In the genomic region with DNA sequence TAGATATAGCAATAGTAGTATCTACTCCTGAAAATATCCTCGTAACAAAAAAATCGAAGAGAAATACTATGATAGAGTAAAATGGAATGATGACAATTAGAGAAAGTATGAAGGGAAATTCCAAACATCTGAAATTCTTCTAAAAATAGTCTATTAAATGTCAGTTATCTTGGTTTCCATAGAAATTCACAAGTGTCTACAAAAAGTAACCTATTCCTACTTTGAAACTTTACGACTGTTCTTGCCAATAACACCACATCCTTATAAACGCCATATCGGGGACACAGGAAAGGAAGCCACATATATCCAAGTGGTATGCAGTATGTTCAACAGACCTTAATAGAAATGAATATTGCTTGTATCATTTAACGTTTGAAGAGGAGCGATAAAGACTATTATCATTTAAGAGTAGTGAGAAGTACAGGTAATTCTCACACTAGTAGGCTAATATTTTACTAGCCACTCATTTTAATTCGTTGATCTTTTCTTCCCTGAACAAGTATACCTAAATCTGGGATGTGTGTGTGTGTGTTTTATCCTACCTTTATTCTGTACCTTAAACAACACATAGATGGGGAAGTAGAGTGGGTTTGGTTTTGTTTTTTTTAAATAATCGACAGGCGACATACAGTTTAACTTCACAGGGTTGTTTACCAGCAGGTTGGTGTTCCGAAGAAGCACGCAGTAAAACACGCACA, we compare ENCODE assay signal across 9 cellular contexts. TPM values are rescaled to one million over a fixed set of nuclear protein-coding genes. Genes with fewer than 3 reads are reported as not detected.
DNase-seq lines count a peak whose midpoint lies in the region; ATAC-seq, FAIRE-seq and TF ChIP-seq lines count a peak whose summit lies in the region.
"Had no signal": no experiment of that assay in that cellular context is flagged by ENCODE, and none has a peak within 500 bp of the region (broad histone marks: within the 10 kb centered on the region; RNA-seq: fewer than 3 reads in every experiment).

No MANE protein-coding gene starts in this region.

- no peak overlapping the region for H3K9ac ChIP-seq in kidney (ENCODE audit: low read length in 2 of 2)

- H3K4me3 ChIP-seq in heart right ventricle (peak overlapping the region; percentile 38 to 96 (median 70)), astrocyte of the cerebellum (ENCODE audit: low read depth, low read length) (peak overlapping the region; percentile 79), kidney (ENCODE audit: low read length in 2 of 2) (peak overlapping the region; percentile 72 to 73), urinary bladder (ENCODE audit: low read depth, low read length) (peak overlapping the region; percentile 51)

- TF ChIP-seq CTCF in heart right ventricle (IDR thresholded peaks at IDR 0.05) (no peak), astrocyte of the cerebellum (IDR thresholded peaks at IDR 0.05; ENCODE audit: low read depth, low read length, missing control alignments) (no peak), kidney (IDR thresholded peaks at IDR 0.05; ENCODE audit: borderline replicate concordance, extremely low read depth, insufficient read depth) (no peak), GM10266 (IDR thresholded peaks at IDR 0.05; ENCODE audit: control insufficient read depth, insufficient read depth, low read depth, missing control alignments) (no peak)

- H3K27ac ChIP-seq in heart right ventricle (peak overlapping the region in 1 of 10 donors; percentile 22), kidney (ENCODE audit: low read depth in 2 of 2, low read length in 2 of 2) (no peak overlapping the region), urinary bladder (ENCODE audit: low read depth) (no peak overlapping the region)

- ATAC-seq in heart right ventricle (no peak), Right ventricle myocardium inferior (no peak)

- peaks cover 0 to 30% (median 19%) of the 10 kb centered on the region in 9 donors for H3K4me1 ChIP-seq in heart right ventricle
- H3K4me1 ChIP-seq in kidney (ENCODE audit: control insufficient read depth in 1 of 2, insufficient read depth in 1 of 2, low read depth in 1 of 2, low read length in 2 of 2), result peaks cover 0 to 4% of the 10 kb centered on the region in 2 donors
- no peaks in the 10 kb centered on the region for H3K4me1 ChIP-seq in urinary bladder (ENCODE audit: insufficient read depth)

- H3K27me3 ChIP-seq in heart right ventricle, result peaks cover 0 to 41% (median 26%) of the 10 kb centered on the region in 7 donors

- no peak for DNase-seq in heart right ventricle
- no peak for DNase-seq in Right ventricle myocardium inferior (ENCODE audit: missing footprints)
- DNase-seq in astrocyte of the cerebellum (ENCODE audit: low read depth), result peak; percentile 46
- no peak for DNase-seq in kidney
- DNase-seq in GM10266 (ENCODE audit: extremely low spot score), result no peak
- no peak for DNase-seq in hippocampal formation (lab: John Stamatoyannopoulos, UW)
- no peak for DNase-seq in NCI-H1048 (lab: John Stamatoyannopoulos, UW)
- DNase-seq: small intestine had no signal

- 28 to 32% methylated on average over 13 of the region's 13 CpGs for WGBS in heart right ventricle, 2 donors
- WGBS in urinary bladder, result 30% methylated on average over 13 of the region's 13 CpGs

- no peak for FAIRE-seq in kidney (lab: Jason Lieb, UNC)
- FAIRE-seq: small intestine had no signal

- H3K36me3 ChIP-seq in heart right ventricle (no peaks in the 10 kb centered on the region), kidney (ENCODE audit: control insufficient read depth in 1 of 2, insufficient read depth in 2 of 2, low read length in 2 of 2) (no peaks in the 10 kb centered on the region), urinary bladder (ENCODE audit: insufficient read depth) (no peaks in the 10 kb centered on the region)

- H3K9me3 ChIP-seq in heart right ventricle, result peaks cover 0 to 4% (median 0%) of the 10 kb centered on the region in 11 donors
- H3K9me3 ChIP-seq in kidney (ENCODE audit: control insufficient read depth in 1 of 2, low read length in 2 of 2), result peaks cover 0 to 6% of the 10 kb centered on the region in 2 donors

- in situ Hi-C loops in astrocyte of the cerebellum (cut with HindIII; ENCODE audit: low sequenced_read_pairs), result no loop called here

- intact Hi-C loops in heart right ventricle (cut with DNase I), result no loop called here
- intact Hi-C loops in Right ventricle myocardium inferior (cut with DNase I), result no loop called here
- intact Hi-C loops in kidney (cut with DNase I), result no loop called here

RNA-seq across cellular contexts. Expression of a gene that starts 1.2 kb away (rescaled TPM):
- total RNA-seq in heart right ventricle (1 to 10 TPM in 9 of 10 donors, under 1 TPM in 1; 0.87 to 3.1 (median 1.5) TPM), Right ventricle myocardium inferior (1.8 TPM), kidney (7.6 TPM), urinary bladder (8.6 TPM)
- polyA plus RNA-seq in heart right ventricle (1 to 10 TPM; 1.7 to 3.0 TPM), kidney (ENCODE audit: insufficient read depth, low read depth, low replicate concordance) (2.9 TPM), urinary bladder (4.9 TPM)

RNA-seq across cellular contexts. Expression of a gene that starts 15.1 kb away (rescaled TPM):
- total RNA-seq in heart right ventricle, result 10 to 100 TPM; 17.3 to 23.2 (median 20.2) TPM
- 10 to 100 TPM; 16.5 to 68.9 TPM for polyA plus RNA-seq in heart right ventricle
- total RNA-seq in Right ventricle myocardium inferior, result 23.3 TPM
- total RNA-seq in kidney, result 30.9 TPM
- 25.1 TPM for polyA plus RNA-seq in kidney (ENCODE audit: insufficient read depth, low read depth, low replicate concordance)
- 49.3 TPM for total RNA-seq in urinary bladder
- polyA plus RNA-seq in urinary bladder, result 23.1 TPM
